8 cellular contexts compared by ENCODE assay signal in the genomic region with DNA sequence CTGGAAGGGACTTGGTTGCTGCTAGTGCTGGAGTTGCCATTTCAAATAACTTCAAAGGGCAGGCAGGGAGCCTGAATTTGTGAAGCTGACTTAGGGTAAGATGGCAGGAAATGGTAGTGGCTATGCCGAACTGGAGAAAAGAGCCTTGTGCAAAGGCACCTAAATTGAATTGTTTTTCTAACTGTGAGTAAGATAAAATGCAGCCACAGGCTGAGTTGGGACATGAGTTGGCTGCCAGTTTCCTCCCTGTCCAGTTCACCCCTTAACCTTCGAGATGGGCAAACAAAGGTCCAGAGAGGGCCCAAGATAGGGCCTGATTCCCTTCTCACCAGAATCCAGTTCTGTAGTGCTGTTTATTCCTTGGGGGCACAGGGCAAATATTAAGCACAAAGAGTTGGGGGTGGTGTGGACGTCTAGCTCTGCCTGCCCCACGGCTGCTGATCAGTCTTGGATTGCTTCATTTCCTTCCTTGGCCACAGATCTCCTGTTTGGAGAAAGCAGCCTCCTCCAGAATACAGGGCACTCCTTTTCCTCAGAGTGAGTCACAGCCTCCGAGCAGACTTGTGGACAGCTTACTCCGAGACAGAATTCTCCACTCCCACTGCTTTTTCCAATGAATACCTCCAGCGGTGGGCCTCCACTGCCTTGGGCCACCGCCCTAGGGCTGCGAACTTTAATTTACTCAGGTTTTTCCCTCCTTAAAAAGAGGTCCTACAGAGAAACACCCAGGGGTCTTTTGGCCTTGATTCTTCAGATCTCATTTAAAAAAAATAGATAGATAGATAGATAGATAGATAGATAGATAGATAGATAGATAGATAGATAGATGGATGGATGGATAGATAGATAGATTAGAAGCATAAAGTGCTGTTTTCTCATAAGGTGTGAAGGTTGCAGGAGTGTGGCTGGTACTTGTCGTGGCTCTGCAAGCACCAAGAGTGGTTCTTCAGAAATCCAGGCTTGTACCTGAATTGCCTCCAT. TPM values are rescaled to one million over a fixed set of nuclear protein-coding genes. Genes with fewer than 3 reads are reported as not detected.
DNase-seq lines count a peak whose midpoint lies in the region; ATAC-seq, FAIRE-seq and TF ChIP-seq lines count a peak whose summit lies in the region.

No MANE protein-coding gene starts in this region.

- DNase-seq in IMR-90 = peak; percentile 97
- no peak for DNase-seq in activated T-helper 2 cell treated with anti-CD3 and anti-CD28 coated beads, Interferon-gamma antibody, Interleukin-2, Interleukin-4, amounts not matched to agents 10 μg/mL and 5 μg/mL and 100 μg/mL, durations not matched to agents 14 hours and 24 hours and 36 hours (ENCODE audit: low spot score)
- DNase-seq in heart left ventricle = peak; percentile 63 to 79 (median 70)
- no peak for DNase-seq in GM20000 (ENCODE audit: low spot score)
- no peak for DNase-seq in D721Med (ENCODE audit: insufficient read length, low spot score)
- DNase-seq in NCI-H69 (lab: John Stamatoyannopoulos, UW) = no peak

- H2AK5ac ChIP-seq in IMR-90 (ENCODE audit: low read depth, low read length) = peak overlapping the region; percentile 100

- peaks cover 1% of the 10 kb centered on the region for H3K27me3 Mint-ChIP-seq in activated T-helper 2 cell treated with anti-CD3 and anti-CD28 coated beads, Interferon-gamma antibody, Interleukin-2, Interleukin-4, amounts not matched to agents 10 μg/mL and 5 μg/mL and 100 μg/mL, durations not matched to agents 14 hours and 24 hours and 36 hours (ENCODE audit: low read depth)

- peaks cover 70% of the 10 kb centered on the region for H3K4me1 Mint-ChIP-seq in activated T-helper 2 cell treated with anti-CD3 and anti-CD28 coated beads, Interferon-gamma antibody, Interleukin-2, Interleukin-4, amounts not matched to agents 10 μg/mL and 5 μg/mL and 100 μg/mL, durations not matched to agents 14 hours and 24 hours and 36 hours (ENCODE audit: low read depth)

- H3K9me1 ChIP-seq in IMR-90 (ENCODE audit: insufficient read depth, low read length) = peaks cover 27% of the 10 kb centered on the region

- TF ChIP-seq CTCF in IMR-90 (conservative IDR thresholded peaks at IDR 0.05; ENCODE audit: low read depth, low read length) = no peak
- TF ChIP-seq CTCF in heart left ventricle (IDR thresholded peaks at IDR 0.05) = no peak
- TF ChIP-seq CTCF in GM20000 (IDR thresholded peaks at IDR 0.05; ENCODE audit: extremely low read depth, missing control alignments) = no peak
- no peak for TF ChIP-seq CTCF in D721Med (IDR thresholded peaks at IDR 0.05; ENCODE audit: insufficient read depth, missing control alignments)

- CTCF ChIA-PET in IMR-90 (lab: Yijun Ruan, JAX) = interaction anchor here (0.7 to 3.0 kb wide), 10 partner anchors 18 to 314 kb away, joined by 3 to 15 read pairs (median 4); partner anchors contain the start of gene SLC20A1

- no peaks in the 10 kb centered on the region for H3K9me3 Mint-ChIP-seq in activated T-helper 2 cell treated with anti-CD3 and anti-CD28 coated beads, Interferon-gamma antibody, Interleukin-2, Interleukin-4, amounts not matched to agents 10 μg/mL and 5 μg/mL and 100 μg/mL, durations not matched to agents 14 hours and 24 hours and 36 hours

- in situ Hi-C loops in IMR-90 (cut with MboI; ENCODE audit: low sequenced_read_pairs) = loop anchor here (10.0 kb wide), 1 partner anchor 317 kb away; no protein-coding TSS in a partner anchor

- H3K4ac ChIP-seq in IMR-90 (ENCODE audit: low read depth, low read length) = peak overlapping the region; percentile 99

- peak overlapping the region; percentile 75 for H3K27ac Mint-ChIP-seq in activated T-helper 2 cell treated with anti-CD3 and anti-CD28 coated beads, Interferon-gamma antibody, Interleukin-2, Interleukin-4, amounts not matched to agents 10 μg/mL and 5 μg/mL and 100 μg/mL, durations not matched to agents 14 hours and 24 hours and 36 hours

- peak overlapping the region; percentile 98 for H3K56ac ChIP-seq in IMR-90 (ENCODE audit: extremely low read depth, insufficient read depth, low read length)

- dilution Hi-C loops in IMR-90 (cut with HindIII; ENCODE audit: low sequenced_read_pairs, unreplicated experiment) = no loop called here

- peak overlapping the region; percentile 93 to 98 for H4K8ac ChIP-seq in IMR-90 (ENCODE audit: low read depth in 2 of 2, low read length in 2 of 2)

- peak overlapping the region; percentile 68 for H3K4me2 ChIP-seq in IMR-90 (ENCODE audit: low read depth, low read length)

- peak overlapping the region; percentile 100 for H2BK20ac ChIP-seq in IMR-90 (ENCODE audit: low read depth, low read length)

- no TSS peak for BruUV-seq in IMR-90 (replicated peaks; lab: Mats Ljungman, UMichigan)

- H3K23ac ChIP-seq in IMR-90 (ENCODE audit: low read depth, low read length) = peak overlapping the region; percentile 99

- peaks cover 21% of the 10 kb centered on the region for H3K79me2 ChIP-seq in ACC112 (ENCODE audit: control insufficient read depth, insufficient read depth, low read length, unreplicated experiment)

- H3K79me1 ChIP-seq in IMR-90 (ENCODE audit: low read depth in 1 of 2, low read length in 2 of 2) = peaks cover 0 to 16% of the 10 kb centered on the region in 2 experiments; a peak in 2 of 4 replicates

- H3K36me3 Mint-ChIP-seq in activated T-helper 2 cell treated with anti-CD3 and anti-CD28 coated beads, Interferon-gamma antibody, Interleukin-2, Interleukin-4, amounts not matched to agents 10 μg/mL and 5 μg/mL and 100 μg/mL, durations not matched to agents 14 hours and 24 hours and 36 hours (ENCODE audit: low read depth) = no peaks in the 10 kb centered on the region

- H3K27ac ChIP-seq in ACC112 (ENCODE audit: low read depth, low read length) = peak overlapping the region; percentile 90
- H3K27ac ChIP-seq in IMR-90 (ENCODE audit: insufficient read depth, low read length) = peak overlapping the region; percentile 79
- H3K27ac ChIP-seq in heart left ventricle = peak overlapping the region; percentile 52 to 87 (median 76)
- H3K27ac ChIP-seq in skin epidermis = peak overlapping the region in 20 of 21 experiments; percentile 5 to 88 (median 72)

- H3K9me3 ChIP-seq in IMR-90 (ENCODE audit: control insufficient read depth, insufficient read depth, low read length) (no peaks in the 10 kb centered on the region), heart left ventricle (no peaks in the 10 kb centered on the region)

- peak overlapping the region; percentile 87 for H4K5ac ChIP-seq in IMR-90 (ENCODE audit: low read depth, low read length)

- peak overlapping the region; percentile 98 for H4K91ac ChIP-seq in IMR-90 (ENCODE audit: insufficient read depth, low read depth, low read length)

- peak overlapping the region; percentile 97 for H2AK9ac ChIP-seq in IMR-90 (replicated peaks; ENCODE audit: low read depth, low read length, poor library complexity)

- TF ChIP-seq RAD21 in IMR-90 (IDR thresholded peaks at IDR 0.05; ENCODE audit: low read length) = peak; percentile 25; the same call in 1 of the 2 replicates

- no peak for FAIRE-seq in D721Med (lab: Jason Lieb, UNC)

- H3K27me3 ChIP-seq in ACC112 (ENCODE audit: insufficient read depth, low read length) (no peaks in the 10 kb centered on the region), IMR-90 (ENCODE audit: control insufficient read depth, insufficient read depth, low read length) (no peaks in the 10 kb centered on the region), heart left ventricle (no peaks in the 10 kb centered on the region)

- H3K4me1 ChIP-seq in ACC112 (ENCODE audit: control insufficient read depth, insufficient read depth, low read length, unreplicated experiment) = peaks cover 81% of the 10 kb centered on the region
- peaks cover 28% of the 10 kb centered on the region for H3K4me1 ChIP-seq in IMR-90 (ENCODE audit: control insufficient read depth, insufficient read depth, low read length)
- H3K4me1 ChIP-seq in heart left ventricle = peaks cover 0 to 86% (median 26%) of the 10 kb centered on the region in 12 donors

- POLR2A ChIA-PET in IMR-90 (lab: Charles Lee; ENCODE audit: unreplicated experiment) = interaction anchor here (0.5 to 1.4 kb wide), 6 partner anchors 14 to 497 kb away, joined by 3 to 13 read pairs (median 3); no protein-coding TSS in a partner anchor

- H3K36me3 ChIP-seq in ACC112 (ENCODE audit: insufficient read depth, low read length) = no peaks in the 10 kb centered on the region
- no peaks in the 10 kb centered on the region for H3K36me3 ChIP-seq in IMR-90 (ENCODE audit: control insufficient read depth, insufficient read depth, low read length)
- H3K36me3 ChIP-seq in heart left ventricle = no peaks in the 10 kb centered on the region

- H2BK15ac ChIP-seq in IMR-90 (ENCODE audit: low read depth, low read length) = peak overlapping the region; percentile 100; the same call in 2 of the 3 replicates

- peak overlapping the region; percentile 100 for H2BK120ac ChIP-seq in IMR-90 (ENCODE audit: low read depth, low read length)

- peak overlapping the region; percentile 57 for H3K4me3 ChIP-seq in ACC112 (ENCODE audit: low read depth, low read length)
- H3K4me3 ChIP-seq in IMR-90 (ENCODE audit: insufficient read depth, low read depth, low read length) = no peak overlapping the region; the same call in 1 of the 2 replicates
- peak overlapping the region in 4 of 12 donors; percentile 10 to 34 (median 12) for H3K4me3 ChIP-seq in heart left ventricle
- H3K4me3 ChIP-seq in skin epidermis = peak overlapping the region in 1 of 7 experiments; percentile 13

- ATAC-seq in IMR-90 (ENCODE audit: low read depth) = peak; percentile 84
- peak; percentile 82 to 95 (median 93) for ATAC-seq in heart left ventricle

- H2BK5ac ChIP-seq in IMR-90 (ENCODE audit: low read depth, low read length, poor library complexity, severe bottlenecking) = peak overlapping the region; percentile 89

- peak overlapping the region; percentile 16; the same call in 1 of the 2 replicates for H3K9ac ChIP-seq in IMR-90 (ENCODE audit: low read depth, low read length)

- H4K20me1 ChIP-seq in IMR-90 (ENCODE audit: insufficient read depth, low read length) = no peaks in the 10 kb centered on the region; the same call in 1 of the 2 replicates

- peak overlapping the region; percentile 99 for H3K14ac ChIP-seq in IMR-90 (replicated peaks; ENCODE audit: low read depth, low read length)

- H2AFZ ChIP-seq in ACC112 (ENCODE audit: low read length, unreplicated experiment) = no peak overlapping the region
- H2AFZ ChIP-seq in IMR-90 (replicated peaks; ENCODE audit: low read length, poor library complexity) = peak overlapping the region; percentile 92

- intact Hi-C loops in IMR-90 (cut with micrococcal nuclease) = loop anchor here (1.0 to 10.0 kb wide), 2 partner anchors 18 to 317 kb away; partner anchors contain the start of gene SLC20A1
- intact Hi-C loops in activated T-helper 2 cell treated with anti-CD3 and anti-CD28 coated beads, Interferon-gamma antibody, Interleukin-2, Interleukin-4, amounts not matched to agents 10 μg/mL and 5 μg/mL and 100 μg/mL, durations not matched to agents 14 hours and 24 hours and 36 hours (cut with micrococcal nuclease) = loop anchor here (10.0 kb wide), 1 partner anchor 257 kb away; no protein-coding TSS in a partner anchor
- intact Hi-C loops in heart left ventricle (cut with DNase I) = loop anchor here in 9 of 10 donors (1.0 to 10.0 kb wide), 9 partner anchors 17 to 100 kb away; partner anchors contain the start of gene SLC20A1 (in 3 of the 9)

- 0% methylated on average over 1 of the region's 10 CpGs; no CpG with 5 or more reads in 1 of the 2 experiments for WGBS in IMR-90 (ENCODE audit: extremely low coverage in 2 of 2, insufficient read length in 1 of 2), 2 experiments
- WGBS in heart left ventricle, 4 donors = 45 to 56% (median 48%) methylated on average over 10 of the region's 10 CpGs

- H3K18ac ChIP-seq in IMR-90 (ENCODE audit: low read depth, low read length) = peak overlapping the region; percentile 75

- H3K4me3 Mint-ChIP-seq in activated T-helper 2 cell treated with anti-CD3 and anti-CD28 coated beads, Interferon-gamma antibody, Interleukin-2, Interleukin-4, amounts not matched to agents 10 μg/mL and 5 μg/mL and 100 μg/mL, durations not matched to agents 14 hours and 24 hours and 36 hours (ENCODE audit: low read depth) = peak overlapping the region; percentile 26

- TF ChIP-seq POLR2A in IMR-90 (IDR thresholded peaks at IDR 0.05; ENCODE audit: low read depth, low read length) (no peak; the same call in 1 of the 2 replicates), heart left ventricle (IDR thresholded peaks at IDR 0.05) (peak in 1 of 2 donors; percentile 32)

RNA-seq across cellular contexts. Expression of gene SLC20A1, which starts 18.4 kb away (rescaled TPM):
- total RNA-seq in IMR-90 (2012; rRNA removed) = 94.1 and 123 TPM in 2 replicates
- polyA plus RNA-seq in IMR-90 (2012; rRNA removed) = 72.3 and 93.6 TPM in 2 replicates
- polyA plus RNA-seq in IMR-90 (2012; cell fraction: cytosol; rRNA removed) = 20.4 and 27.2 TPM in 2 replicates
- 27.1 and 155 TPM in 2 replicates for polyA plus RNA-seq in IMR-90 (2012; cell fraction: nucleus; rRNA removed; ENCODE audit: low replicate concordance)
- 128 TPM in 2 replicates for total RNA-seq in activated T-helper 2 cell treated with anti-CD3 and anti-CD28 coated beads, Interferon-gamma antibody, Interleukin-2, Interleukin-4, amounts not matched to agents 10 μg/mL and 5 μg/mL and 100 μg/mL, durations not matched to agents 14 hours and 24 hours and 36 hours
- total RNA-seq in heart left ventricle = 10 to 100 TPM in 7 of 9 donors, 1 to 10 TPM in 2; 5.6 to 51.7 (median 12.0) TPM
- polyA plus RNA-seq in heart left ventricle = 10 to 100 TPM in 1 of 2 donors, 1 to 10 TPM in 1; 7.6 to 12.2 TPM

RNA-seq across cellular contexts. Expression of gene CHCHD5, which starts 42.9 kb away (rescaled TPM):
- total RNA-seq in IMR-90 (2012; rRNA removed) (4.8 and 8.1 TPM in 2 replicates), heart left ventricle (10 to 100 TPM; 18.6 to 26.2 (median 22.1) TPM)
- polyA plus RNA-seq in IMR-90 (2012; rRNA removed) (40.1 and 46.2 TPM in 2 replicates), heart left ventricle (10 to 100 TPM; 23.6 to 32.2 TPM)
- 79.8 and 84.7 TPM in 2 replicates for polyA plus RNA-seq in IMR-90 (2012; cell fraction: cytosol; rRNA removed)
- polyA plus RNA-seq in IMR-90 (2012; cell fraction: nucleus; rRNA removed; ENCODE audit: low replicate concordance) = 19.4 and 30.5 TPM in 2 replicates
- 36.7 and 39.6 TPM in 2 replicates for total RNA-seq in activated T-helper 2 cell treated with anti-CD3 and anti-CD28 coated beads, Interferon-gamma antibody, Interleukin-2, Interleukin-4, amounts not matched to agents 10 μg/mL and 5 μg/mL and 100 μg/mL, durations not matched to agents 14 hours and 24 hours and 36 hours

Comparison
In these comparisons a context has a peak if more than half of its experiments do, and no peak if none do; other contexts are left out.
1. DNase-seq: peak in IMR-90 (single experiment) and heart left ventricle (5 of 5); none in activated T-helper 2 cell treated with anti-CD3 and anti-CD28 coated beads, Interferon-gamma antibody, Interleukin-2, Interleukin-4, amounts not matched to agents 10 μg/mL and 5 μg/mL and 100 μg/mL, durations not matched to agents 14 hours and 24 hours and 36 hours (single experiment), GM20000 (single experiment), D721Med (single experiment) and NCI-H69 (single experiment).
2. Peak in every context shown above with its lines, with median percentiles within 50 percentile points of each other: H3K27ac ChIP-seq.